In the genomic region with DNA sequence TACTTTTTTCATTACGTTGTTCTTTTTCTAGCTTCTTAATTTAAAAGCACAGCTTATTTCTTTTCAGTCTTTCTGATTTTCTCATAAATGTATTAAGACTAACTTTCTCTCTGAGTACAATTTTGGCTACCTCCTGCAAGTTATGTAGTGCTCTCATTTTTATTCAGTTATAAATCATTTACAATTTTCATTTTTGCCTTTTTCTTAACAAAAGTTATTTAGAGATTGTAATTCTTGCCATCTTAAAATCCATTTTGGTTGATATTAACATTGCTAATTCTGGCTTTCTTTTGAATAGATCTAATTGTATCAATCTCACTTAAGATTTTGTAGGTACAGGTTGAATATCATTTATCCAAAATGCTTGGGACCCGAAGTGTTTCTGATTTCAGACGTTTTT, we compare ENCODE assay signal across 7 cellular contexts.
"Had no signal": no experiment of that assay in that cellular context is flagged by ENCODE, and none has a peak within 500 bp of the region (broad histone marks: within the 10 kb centered on the region; RNA-seq: fewer than 3 reads in every experiment).

No MANE protein-coding gene starts in this region.

- ATAC-seq: HepG2 had no signal

- DNase-seq: IMR-90, KBM-7, KG1 had no signal

- H3K27me3 Mint-ChIP-seq: IgD-negative memory B cell had no signal

- H3K27ac ChIP-seq: KMS-11 had no signal

- H3K4me2 ChIP-seq: KMS-11 had no signal

- H3K4me3 Mint-ChIP-seq: IgD-negative memory B cell had no signal

- H3K4me3 ChIP-seq: K562 had no signal

- H3K27ac Mint-ChIP-seq: IgD-negative memory B cell had no signal
